ENCODE assay signal across 1 cellular context in the genomic region with DNA sequence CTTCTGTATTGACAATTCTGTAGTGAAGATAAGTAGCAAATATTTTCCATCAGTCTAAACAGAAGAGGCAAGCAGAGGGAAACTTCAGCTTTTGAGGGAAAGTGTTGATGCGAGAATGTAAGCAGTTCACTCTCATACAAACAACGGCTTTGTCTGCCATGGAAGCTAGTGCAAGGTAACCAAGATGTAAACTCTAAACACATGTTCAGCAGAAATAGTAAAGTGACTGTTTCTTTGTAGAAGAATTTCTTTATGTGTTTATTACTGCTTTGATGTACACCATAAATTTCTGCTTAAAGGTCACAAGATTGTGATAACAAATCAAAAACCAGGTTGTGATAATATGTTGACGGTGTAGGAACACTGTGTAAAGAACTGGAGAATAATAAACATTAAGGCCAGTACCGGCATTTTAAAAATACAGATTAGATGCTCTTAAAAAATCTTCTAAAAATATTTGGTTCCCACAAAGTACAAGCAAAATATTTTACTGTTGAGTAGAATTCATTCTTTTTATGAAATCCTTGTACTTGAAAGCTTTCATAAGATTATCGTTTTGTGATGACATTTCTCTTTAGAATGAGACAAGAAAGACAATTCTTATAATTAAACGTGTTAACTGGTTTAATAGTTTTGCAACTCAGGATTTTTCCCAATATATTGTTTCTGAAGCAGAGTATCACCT.
TF ChIP-seq lines count a peak whose summit lies in the region.

No MANE protein-coding gene starts in this region.

TF ChIP-seq in K562, 482 proteins besides CTCF, POLR2A, EP300 and RAD21:
- no peak for TF ChIP-seq JUNB (CRISPR knock-in tag; conservative IDR thresholded peaks at IDR 0.05)
TF ChIP-seq in K562: peak in this region for 0.
